Comparison of ENCODE assay signal across 18 cellular contexts in genomic region chr3:25272090-25272489, GRCh38.
A peak's percentile ranks its signal among the peaks of the same experiment; 100 is the strongest.
DNase-seq lines count a peak whose midpoint lies in the region; ATAC-seq and TF ChIP-seq lines count a peak whose summit lies in the region.
"Had no signal": no experiment of that assay in that cellular context is flagged by ENCODE, and none has a peak within 500 bp of the region (broad histone marks: within the 10 kb centered on the region; RNA-seq: fewer than 3 reads in every experiment).

No MANE protein-coding gene starts in this region.

- no peak overlapping the region for H3K4me3 Mint-ChIP-seq in mesothelial cell of epicardium
- H3K4me3 Mint-ChIP-seq: B cell; CD4-positive, alpha-beta T cell; CD8-positive, alpha-beta T cell had no signal

- intact Hi-C loops in Right ventricle myocardium inferior (cut with DNase I) (no loop called here), Right ventricle myocardium superior (cut with DNase I) (no loop called here), prostate gland (cut with DNase I) (no loop called here)

- H3K36me3 Mint-ChIP-seq in mesothelial cell of epicardium = peaks cover 2% of the 10 kb centered on the region
- H3K36me3 Mint-ChIP-seq: CD8-positive, alpha-beta T cell had no signal

- H3K9me3 Mint-ChIP-seq in mesothelial cell of epicardium = peaks cover 8% of the 10 kb centered on the region
- H3K9me3 Mint-ChIP-seq: CD4-positive, alpha-beta T cell had no signal

- H3K27ac ChIP-seq in HEK293 (ENCODE audit: extremely low read depth, low read depth, low read length) (no peak overlapping the region), prostate gland (no peak overlapping the region)
- H3K27ac ChIP-seq: 22Rv1; A549; BLaER1 treated with 17β-estradiol and CSF1 and Interleukin-3, amounts not matched to agents 10 nM and 100 nM; C4-2B had no signal

- H3K9me3 ChIP-seq in HEK293 (ENCODE audit: control insufficient read depth, insufficient read depth, low read depth, low read length) (no peaks in the 10 kb centered on the region), prostate gland (no peaks in the 10 kb centered on the region)
- H3K9me3 ChIP-seq: A549; BLaER1 treated with 17β-estradiol and CSF1 and Interleukin-3, amounts not matched to agents 10 nM and 100 nM; Caco-2 had no signal

- no peaks in the 10 kb centered on the region for H3K36me3 ChIP-seq in HEK293 (ENCODE audit: control insufficient read depth in 2 of 2, insufficient read depth in 1 of 2, low read length in 2 of 2)
- no peaks in the 10 kb centered on the region for H3K36me3 ChIP-seq in prostate gland
- H3K36me3 ChIP-seq: BLaER1 treated with 17β-estradiol and CSF1 and Interleukin-3, amounts not matched to agents 10 nM and 100 nM had no signal

- peaks cover 31% of the 10 kb centered on the region for H3K4me1 Mint-ChIP-seq in mesothelial cell of epicardium
- H3K4me1 Mint-ChIP-seq: B cell had no signal

- TF ChIP-seq CTCF in HEK293 (tag by site-specific recombination; IDR thresholded peaks at IDR 0.05) (no peak), mesothelial cell of epicardium (IDR thresholded peaks at IDR 0.05; ENCODE audit: unreplicated experiment) (no peak), prostate gland (IDR thresholded peaks at IDR 0.05) (no peak)

- CTCF ChIA-PET in HEK293 (lab: Yijun Ruan, JAX) = no interaction called here

- ATAC-seq in Right ventricle myocardium inferior (peak; percentile 26), Right ventricle myocardium superior (ENCODE audit: poor library complexity) (no peak)
- ATAC-seq: A549; CD8-positive, alpha-beta T cell had no signal

- no peaks in the 10 kb centered on the region for H3K27me3 Mint-ChIP-seq in mesothelial cell of epicardium (ENCODE audit: low read depth)
- H3K27me3 Mint-ChIP-seq: B cell; CD4-positive, alpha-beta T cell had no signal

- H3K4me1 ChIP-seq in HEK293 (ENCODE audit: control insufficient read depth, insufficient read depth, low read length) (no peaks in the 10 kb centered on the region), prostate gland (replicated peaks) (no peaks in the 10 kb centered on the region)
- H3K4me1 ChIP-seq: A549; BLaER1 treated with 17β-estradiol and CSF1 and Interleukin-3, amounts not matched to agents 10 nM and 100 nM; Caco-2 had no signal

- DNase-seq in Right ventricle myocardium inferior (ENCODE audit: missing footprints) = no peak
- no peak for DNase-seq in Right ventricle myocardium superior
- no peak for DNase-seq in mesothelial cell of epicardium (ENCODE audit: low spot score in 2 of 2, unreplicated experiment in 2 of 2)
- DNase-seq in prostate gland (ENCODE audit: low spot score) = no peak
- DNase-seq in NCI-H526 treated with DMSO at 0.1 percent for 48 hours (lab: John Stamatoyannopoulos, UW) = no peak
- DNase-seq: AML-193; Caco-2; Calu3; CD4-positive, alpha-beta T cell; CD8-positive, alpha-beta T cell; DMS79 treated with DMSO at 0.1 percent for 48 hours; GF-D8 had no signal

- no peaks in the 10 kb centered on the region for H3K27me3 ChIP-seq in prostate gland (replicated peaks; ENCODE audit: insufficient read depth)

- no peak for TF ChIP-seq POLR2A in prostate gland (IDR thresholded peaks at IDR 0.05)

- 70% methylated on average over 3 of the region's 3 CpGs for WGBS in prostate gland

- H3K4me3 ChIP-seq in HEK293 (ENCODE audit: low read depth, low read length) (no peak overlapping the region), prostate gland (no peak overlapping the region)
- H3K4me3 ChIP-seq: A549; BLaER1 treated with 17β-estradiol and CSF1 and Interleukin-3, amounts not matched to agents 10 nM and 100 nM had no signal

- peak overlapping the region; percentile 5 for H3K27ac Mint-ChIP-seq in mesothelial cell of epicardium
- H3K27ac Mint-ChIP-seq: B cell; CD4-positive, alpha-beta T cell; CD8-positive, alpha-beta T cell had no signal

- POLR2A ChIA-PET in HEK293 (lab: Yijun Ruan, JAX) = no interaction called here

TF ChIP-seq in HEK293, 187 proteins besides CTCF, POLR2A, EP300 and RAD21:
- TF ChIP-seq ZSCAN18 (tag by site-specific recombination; IDR thresholded peaks at IDR 0.05) (no peak), ZNF133 (tag by site-specific recombination; IDR thresholded peaks at IDR 0.05) (peak; percentile 82), ZFP37 (tag by site-specific recombination; IDR thresholded peaks at IDR 0.05) (no peak)
